ENCODE assay signal across 38 cellular contexts in genomic region chr3:128539376-128539775, GRCh38. TPM values are rescaled to one million over a fixed set of nuclear protein-coding genes. Genes with fewer than 3 reads are reported as not detected.
"Had no signal": no experiment of that assay in that cellular context is flagged by ENCODE, and none has a peak within 500 bp of the region (broad histone marks: within the 10 kb centered on the region; RNA-seq: fewer than 3 reads in every experiment).

No MANE protein-coding gene starts in this region.

- H3K4me3 Mint-ChIP-seq: activated naive CD4-positive, alpha-beta T cell treated with anti-CD3 and anti-CD28 coated beads for 36 hours; activated naive CD4-positive, alpha-beta T cell treated with anti-CD3 and anti-CD28 coated beads, Interleukin-2, amount 10 ng/mL, durations not matched to agents 7 days and 5 days; activated naive CD4-positive, alpha-beta T cell treated with anti-CD3 and anti-CD28 coated beads, Interleukin-2, amount 50 U/mL, for 24 hours; activated naive CD8-positive, alpha-beta T cell; activated naive CD8-positive, alpha-beta T cell treated with anti-CD3 and anti-CD28 coated beads for 36 hours; activated naive CD8-positive, alpha-beta T cell treated with anti-CD3 and anti-CD28 coated beads, Interleukin-2, amount 10 ng/mL, durations not matched to agents 7 days and 5 days; activated naive CD8-positive, alpha-beta T cell treated with anti-CD3 and anti-CD28 coated beads, Interleukin-2, amount 50 U/mL, for 24 hours; activated T-cell treated with anti-CD3 and anti-CD28 coated beads, Interleukin-2, amount 50 U/mL, for 24 hours; activated T-cell treated with anti-CD3 and anti-CD28 coated beads, Interleukin-2, amount 50 U/mL, for 4 hours; activated T-cell treated with anti-CD3 and anti-CD28 coated beads, Interleukin-2, amount 50 U/mL, for 72 hours; activated T-helper 1 cell treated with anti-CD3 and anti-CD28 coated beads, Interleukin-12 subunit alpha, Interleukin-12 subunit beta, Interleukin-2, Interleukin-4 antibody, amounts not matched to agents 30 ng/mL and 10 ng/mL and 1 ng/mL, durations not matched to agents 14 hours and 24 hours and 36 hours; activated T-helper 17 cell treated with anti-CD3 and anti-CD28 coated beads, Interleukin-2, amount 50 U/mL, for 72 hours; brain; central memory CD8-positive, alpha-beta T cell had no signal

- H3K4me1 ChIP-seq: adrenal gland, ascending aorta, body of pancreas, breast epithelium had no signal

- H3K4me3 ChIP-seq: adrenal gland, ascending aorta, body of pancreas, breast epithelium, cardiac muscle cell had no signal

- H3K4me1 Mint-ChIP-seq: activated naive CD4-positive, alpha-beta T cell treated with anti-CD3 and anti-CD28 coated beads, Interleukin-2, amount 10 ng/mL, durations not matched to agents 7 days and 5 days; activated naive CD4-positive, alpha-beta T cell treated with anti-CD3 and anti-CD28 coated beads, Interleukin-2, amount 50 U/mL, for 24 hours; activated naive CD8-positive, alpha-beta T cell treated with anti-CD3 and anti-CD28 coated beads for 36 hours; activated naive CD8-positive, alpha-beta T cell treated with anti-CD3 and anti-CD28 coated beads, Interleukin-2, amount 10 ng/mL, durations not matched to agents 7 days and 5 days; activated naive CD8-positive, alpha-beta T cell treated with anti-CD3 and anti-CD28 coated beads, Interleukin-2, amount 50 U/mL, for 24 hours; activated T-helper 17 cell treated with anti-CD3 and anti-CD28 coated beads, Interleukin-2, amount 50 U/mL, for 72 hours; brain; central memory CD8-positive, alpha-beta T cell had no signal

- FAIRE-seq: astrocyte had no signal

- H3K9me3 ChIP-seq: adrenal gland, body of pancreas had no signal

- H3K36me3 Mint-ChIP-seq: activated naive CD4-positive, alpha-beta T cell treated with anti-CD3 and anti-CD28 coated beads, Interleukin-2, amount 10 ng/mL, durations not matched to agents 7 days and 5 days; activated naive CD8-positive, alpha-beta T cell treated with anti-CD3 and anti-CD28 coated beads for 36 hours; activated naive CD8-positive, alpha-beta T cell treated with anti-CD3 and anti-CD28 coated beads, Interleukin-2, amount 10 ng/mL, durations not matched to agents 7 days and 5 days; brain had no signal

- H3K9me3 Mint-ChIP-seq: activated naive CD4-positive, alpha-beta T cell treated with anti-CD3 and anti-CD28 coated beads, Interleukin-2, amount 10 ng/mL, durations not matched to agents 7 days and 5 days; activated naive CD8-positive, alpha-beta T cell treated with anti-CD3 and anti-CD28 coated beads, Interleukin-2, amount 10 ng/mL, durations not matched to agents 7 days and 5 days; activated naive CD8-positive, alpha-beta T cell treated with anti-CD3 and anti-CD28 coated beads, Interleukin-2, amount 50 U/mL, for 24 hours had no signal

- H3K36me3 ChIP-seq: adrenal gland, ascending aorta, brain microvascular endothelial cell, breast epithelium, cardiac muscle cell had no signal

- ATAC-seq: activated naive CD4-positive, alpha-beta T cell treated with anti-CD3 and anti-CD28 coated beads, Interleukin-2, amount 50 U/mL, for 72 hours; activated naive CD8-positive, alpha-beta T cell treated with anti-CD3 and anti-CD28 coated beads, Interleukin-2, amount 50 U/mL, for 24 hours; activated T-cell treated with anti-CD3 and anti-CD28 coated beads, Interleukin-2, amount 50 U/mL, for 4 hours; activated T-cell treated with anti-CD3 and anti-CD28 coated beads, Interleukin-2, amount 50 U/mL, for 72 hours; activated T-helper 17 cell treated with anti-CD3 and anti-CD28 coated beads, Interleukin-2, amount 50 U/mL, for 72 hours; body of pancreas had no signal

- H3K27me3 ChIP-seq: ascending aorta, body of pancreas, cardiac muscle cell had no signal

- H3K27ac Mint-ChIP-seq: activated naive CD4-positive, alpha-beta T cell treated with anti-CD3 and anti-CD28 coated beads for 36 hours; activated naive CD4-positive, alpha-beta T cell treated with anti-CD3 and anti-CD28 coated beads, Interleukin-2, amount 10 ng/mL, durations not matched to agents 7 days and 5 days; activated naive CD4-positive, alpha-beta T cell treated with anti-CD3 and anti-CD28 coated beads, Interleukin-2, amount 50 U/mL, for 24 hours; activated naive CD4-positive, alpha-beta T cell treated with anti-CD3 and anti-CD28 coated beads, Interleukin-2, amount 50 U/mL, for 72 hours; activated naive CD8-positive, alpha-beta T cell; activated naive CD8-positive, alpha-beta T cell treated with anti-CD3 and anti-CD28 coated beads for 36 hours; activated naive CD8-positive, alpha-beta T cell treated with anti-CD3 and anti-CD28 coated beads, Interleukin-2, amount 10 ng/mL, durations not matched to agents 7 days and 5 days; activated naive CD8-positive, alpha-beta T cell treated with anti-CD3 and anti-CD28 coated beads, Interleukin-2, amount 50 U/mL, for 24 hours; activated T-cell treated with anti-CD3 and anti-CD28 coated beads, Interleukin-2, amount 50 U/mL, for 24 hours; activated T-cell treated with anti-CD3 and anti-CD28 coated beads, Interleukin-2, amount 50 U/mL, for 72 hours; activated T-helper 1 cell treated with anti-CD3 and anti-CD28 coated beads, Interleukin-12 subunit alpha, Interleukin-12 subunit beta, Interleukin-2, Interleukin-4 antibody, amounts not matched to agents 30 ng/mL and 10 ng/mL and 1 ng/mL, durations not matched to agents 14 hours and 24 hours and 36 hours; activated T-helper 17 cell treated with anti-CD3 and anti-CD28 coated beads, Interleukin-2, amount 50 U/mL, for 72 hours; activated T-helper 2 cell treated with anti-CD3 and anti-CD28 coated beads, Interferon-gamma antibody, Interleukin-2, Interleukin-4, amounts not matched to agents 10 μg/mL and 5 μg/mL and 100 μg/mL, durations not matched to agents 14 hours and 24 hours and 36 hours; brain had no signal

- DNase-seq: activated effector memory CD4-positive, alpha-beta T cell treated with anti-CD3 and anti-CD28 coated beads, Interleukin-2, amount 50 U/mL, for 16 hours; activated effector memory CD4-positive, alpha-beta T cell treated with Interleukin-2 at 50 U/mL for 16 hours; activated gamma-delta T cell; activated gamma-delta T cell treated with Interleukin-2 at 50 U/mL for 16 hours; activated naive CD4-positive, alpha-beta T cell; activated naive CD4-positive, alpha-beta T cell treated with anti-CD3 and anti-CD28 coated beads for 36 hours; activated naive CD4-positive, alpha-beta T cell treated with anti-CD3 and anti-CD28 coated beads, Interleukin-2, amount 10 ng/mL, durations not matched to agents 7 days and 5 days; activated naive CD4-positive, alpha-beta T cell treated with anti-CD3 and anti-CD28 coated beads, Interleukin-2, amount 50 U/mL, for 16 hours; activated naive CD4-positive, alpha-beta T cell treated with Interleukin-2 at 50 U/mL for 16 hours; activated naive CD8-positive, alpha-beta T cell treated with anti-CD3 and anti-CD28 coated beads for 36 hours; activated naive CD8-positive, alpha-beta T cell treated with anti-CD3 and anti-CD28 coated beads, Interleukin-2, amount 10 ng/mL, durations not matched to agents 7 days and 5 days; activated naive CD8-positive, alpha-beta T cell treated with anti-CD3 and anti-CD28 coated beads, Interleukin-2, amount 50 U/mL, for 24 hours; activated T-cell treated with anti-CD3 and anti-CD28 coated beads, Interleukin-2, amount 50 U/mL, for 24 hours; activated T-cell treated with anti-CD3 and anti-CD28 coated beads, Interleukin-2, amount 50 U/mL, for 4 hours; activated T-cell treated with anti-CD3 and anti-CD28 coated beads, Interleukin-2, amount 50 U/mL, for 48 hours; activated T-cell treated with anti-CD3 and anti-CD28 coated beads, Interleukin-2, amount 50 U/mL, for 72 hours; amniotic stem cell; amygdala; anterior cingulate cortex; aorta; body of pancreas; brain microvascular endothelial cell; caudate nucleus; central memory CD4-positive, alpha-beta T cell; cerebellar nuclear complex had no signal

- H3K27ac ChIP-seq: adrenal gland, ascending aorta, body of pancreas, brain microvascular endothelial cell, breast epithelium, cardiac muscle cell had no signal

RNA-seq across cellular contexts. Expression of gene GATA2, which starts 46.4 kb away (rescaled TPM):
- total RNA-seq: activated naive CD8-positive, alpha-beta T cell treated with anti-CD3 and anti-CD28 coated beads, Interleukin-2, amount 10 ng/mL, durations not matched to agents 7 days and 5 days had no signal
